Comparison of ENCODE assay signal across 28 cellular contexts in genomic region chr14:53452005-53452678, GRCh38.
"Had no signal": no experiment of that assay in that cellular context is flagged by ENCODE, and none has a peak within 500 bp of the region (broad histone marks: within the 10 kb centered on the region; RNA-seq: fewer than 3 reads in every experiment).

No MANE protein-coding gene starts in this region.

- H3K27ac ChIP-seq: breast epithelium, epithelial cell of prostate, esophagus squamous epithelium, upper lobe of right lung had no signal

- H3K9me3 ChIP-seq: breast epithelium, esophagus squamous epithelium, upper lobe of right lung had no signal

- FAIRE-seq: endometrium had no signal

- H3K4me1 ChIP-seq: breast epithelium, esophagus squamous epithelium, upper lobe of right lung had no signal

- DNase-seq: activated CD4-positive, alpha-beta T cell treated with anti-CD3 and anti-CD28 coated beads for 36 hours; activated CD4-positive, CD25-positive, alpha-beta regulatory T cell; activated CD8-positive, alpha-beta memory T cell treated with anti-CD3 and anti-CD28 coated beads, Interleukin-2, amount 10 ng/mL, durations not matched to agents 7 days and 5 days; activated CD8-positive, alpha-beta T cell treated with anti-CD3 and anti-CD28 coated beads, Interleukin-2, amount 10 ng/mL, durations not matched to agents 7 days and 5 days; activated naive CD4-positive, alpha-beta T cell; activated T-cell treated with anti-CD3 and anti-CD28 coated beads for 4 hours; activated T-cell treated with anti-CD3 and anti-CD28 coated beads, Interleukin-2, amount 50 U/mL, for 72 hours; dermis blood vessel endothelial cell; effector CD4-positive, alpha-beta T cell; esophagus squamous epithelium; foreskin melanocyte; islet precursor cell; left cardiac atrium; mammary epithelial cell; naive thymus-derived CD4-positive, alpha-beta T cell; nucleus accumbens; right cardiac atrium; stimulated activated CD4-positive, alpha-beta T cell treated with anti-CD3 and anti-CD28 coated beads, Interleukin-12 subunit alpha, Interleukin-12 subunit beta, amount 100 ng/mL, for 4 hours; stimulated activated CD4-positive, alpha-beta T cell treated with anti-CD3 and anti-CD28 coated beads, Interleukin-4, amount 100 ng/mL, for 1 hour; stimulated activated naive CD8-positive, alpha-beta T cell treated with anti-CD3 and anti-CD28 coated beads, Interleukin-15, amount 100 ng/mL, for 72 hours; substantia nigra; T-helper 1 cell; upper lobe of right lung had no signal

- H3K27me3 ChIP-seq: breast epithelium, esophagus squamous epithelium, upper lobe of right lung had no signal

- H3K4me3 ChIP-seq: breast epithelium, esophagus squamous epithelium, upper lobe of right lung had no signal

- ATAC-seq: activated CD4-positive, alpha-beta T cell treated with anti-CD3 and anti-CD28 coated beads for 36 hours; activated CD8-positive, alpha-beta memory T cell treated with anti-CD3 and anti-CD28 coated beads, Interleukin-2, amount 10 ng/mL, durations not matched to agents 7 days and 5 days; activated CD8-positive, alpha-beta T cell treated with anti-CD3 and anti-CD28 coated beads, Interleukin-2, amount 10 ng/mL, durations not matched to agents 7 days and 5 days; activated naive CD4-positive, alpha-beta T cell treated with anti-CD3 and anti-CD28 coated beads, Interleukin-2, amount 50 U/mL, for 72 hours; activated T-cell treated with anti-CD3 and anti-CD28 coated beads, Interleukin-2, amount 50 U/mL, for 72 hours; left cardiac atrium; naive thymus-derived CD4-positive, alpha-beta T cell; right cardiac atrium; stimulated activated effector memory CD8-positive, alpha-beta T cell treated with anti-CD3 and anti-CD28 coated beads, Interleukin-12 subunit alpha, Interleukin-12 subunit beta, amount 100 ng/mL, for 72 hours; stimulated activated naive CD8-positive, alpha-beta T cell treated with anti-CD3 and anti-CD28 coated beads, Interleukin-15, amount 100 ng/mL, for 72 hours; upper lobe of right lung had no signal

- H3K36me3 ChIP-seq: breast epithelium, esophagus squamous epithelium, upper lobe of right lung had no signal
